22 cellular contexts compared by ENCODE assay signal in the genomic region with DNA sequence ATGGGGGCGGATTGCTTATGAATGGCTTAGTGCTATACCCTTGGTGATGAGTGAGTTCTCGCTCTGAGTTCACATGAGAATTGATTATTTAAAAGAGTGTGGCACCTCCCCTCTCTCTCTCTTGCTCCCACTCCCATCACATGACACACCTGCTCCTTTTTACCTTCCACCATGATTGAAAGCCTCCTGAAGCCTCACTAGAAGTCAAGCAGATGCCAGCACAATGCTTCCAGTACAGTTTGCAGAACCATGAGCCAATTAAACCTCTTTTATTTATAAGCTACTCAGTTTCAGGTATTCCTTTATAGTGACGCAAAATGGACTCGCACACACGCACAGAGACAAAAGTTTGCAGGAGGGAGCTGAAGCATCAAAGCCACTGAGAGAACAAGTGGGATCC.
"Had no signal": no experiment of that assay in that cellular context is flagged by ENCODE, and none has a peak within 500 bp of the region (broad histone marks: within the 10 kb centered on the region; RNA-seq: fewer than 3 reads in every experiment).

No MANE protein-coding gene starts in this region.

- H3K4me1 Mint-ChIP-seq: T-cell had no signal

- H3K36me3 Mint-ChIP-seq: T-cell had no signal

- H3K4me2 ChIP-seq: KMS-11, SK-N-SH had no signal

- DNase-seq: MM.1S, NCI-H1092 treated with DMSO at 0.1 percent for 48 hours, NCI-H1436, NCI-H187, NCI-H2029, NCI-H2081 treated with DMSO at 0.1 percent for 48 hours, NCI-H2171, NCI-H226, NCI-H446, NCI-H510A, NCI-H524 treated with DMSO at 0.1 percent for 48 hours, NCI-H69, NCI-H774, PC-3, SHP77, SK-N-SH, SW 1271, T-cell had no signal

- H3K9me3 ChIP-seq: SK-N-SH had no signal

- H3K27ac Mint-ChIP-seq: T-cell had no signal

- H3K4me3 Mint-ChIP-seq: T-cell had no signal

- H3K9ac ChIP-seq: KMS-11, SK-N-SH had no signal

- H3K27me3 Mint-ChIP-seq: T-cell had no signal

- H3K27ac ChIP-seq: HL-60, KMS-11, RWPE1 had no signal

- ATAC-seq: Panc1, PC-3, T-cell had no signal
